ENCODE assay signal across 19 cellular contexts in the genomic region with DNA sequence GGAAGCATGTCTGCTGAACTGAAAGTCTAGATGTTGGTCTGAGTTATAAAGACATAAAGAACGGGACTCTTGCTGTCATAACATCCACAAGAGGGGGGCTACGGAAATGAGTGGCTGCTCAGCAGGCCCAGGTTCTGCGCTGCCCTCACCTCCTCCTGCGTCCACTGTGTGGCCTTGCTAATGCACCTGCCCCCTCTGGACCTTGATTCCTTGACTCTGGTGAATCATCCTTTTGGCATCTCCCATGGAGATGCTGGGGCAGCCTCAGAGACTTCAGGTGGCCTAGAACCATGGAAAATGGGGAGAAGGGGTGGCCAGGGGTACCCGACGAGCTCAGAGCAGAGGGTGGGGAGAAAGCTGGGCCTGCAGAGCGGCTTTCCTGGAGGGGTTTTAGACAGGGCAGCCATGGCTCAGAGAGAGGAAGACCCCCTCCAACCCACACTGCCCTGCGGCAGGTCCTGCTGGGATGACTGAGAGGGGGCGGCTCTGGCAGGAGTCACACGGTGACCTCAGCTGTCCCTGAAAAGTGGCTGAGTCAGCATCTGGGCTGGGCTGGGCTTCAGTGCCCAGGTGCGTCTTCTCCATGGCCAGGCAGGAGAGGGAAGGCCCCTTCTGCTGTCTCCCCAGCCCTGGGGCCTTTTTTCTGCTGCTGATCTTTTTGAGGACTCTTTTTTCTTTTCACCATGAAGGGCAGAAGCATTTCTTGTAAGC.
"Had no signal": no experiment of that assay in that cellular context is flagged by ENCODE, and none has a peak within 500 bp of the region (broad histone marks: within the 10 kb centered on the region; RNA-seq: fewer than 3 reads in every experiment).

No MANE protein-coding gene starts in this region.

- H3K27ac ChIP-seq: coronary artery, foreskin keratinocyte, tibial artery had no signal

- H3K4me3 ChIP-seq: coronary artery, lung, tibial artery had no signal

- H3K36me3 ChIP-seq: tibial artery had no signal

- H3K9me3 ChIP-seq: tibial artery had no signal

- H3K4me1 ChIP-seq: foreskin keratinocyte, tibial artery had no signal

- DNase-seq: activated B cell treated with CpG ODN at 0.5 μM for 24 hours; activated CD4-positive, alpha-beta T cell treated with anti-CD3 and anti-CD28 coated beads for 48 hours; activated CD8-positive, alpha-beta memory T cell treated with anti-CD3 and anti-CD28 coated beads, Interleukin-2, amount 50 U/mL, for 4 hours; activated CD8-positive, alpha-beta T cell treated with anti-CD3 and anti-CD28 coated beads, Interleukin-2, amount 10 ng/mL, durations not matched to agents 7 days and 5 days; activated gamma-delta T cell treated with Interleukin-2 at 50 U/mL for 16 hours; activated naive CD8-positive, alpha-beta T cell treated with anti-CD3 and anti-CD28 coated beads for 36 hours; amygdala; central memory CD4-positive, alpha-beta T cell; foreskin keratinocyte; glutamatergic neuron; left colon; midbrain; retina; stimulated activated CD4-positive, alpha-beta T cell treated with anti-CD3 and anti-CD28 coated beads, Interleukin-2, amount 100 ng/mL, for 48 hours; stimulated activated naive B cell treated with anti-CD40 and anti-IgM and Interleukin-4, amounts not matched to agents 10 μg/mL and 1 μg/mL and 100 μg/mL, for 72 hours; T-helper 2 cell; tibial artery had no signal

- ATAC-seq: activated CD8-positive, alpha-beta T cell treated with anti-CD3 and anti-CD28 coated beads, Interleukin-2, amount 10 ng/mL, durations not matched to agents 7 days and 5 days; foreskin keratinocyte; left colon; stimulated activated naive B cell treated with anti-CD40 and anti-IgM and Interleukin-4, amounts not matched to agents 10 μg/mL and 1 μg/mL and 100 μg/mL, for 72 hours had no signal
